ENCODE assay signal across 8 cellular contexts in the genomic region with DNA sequence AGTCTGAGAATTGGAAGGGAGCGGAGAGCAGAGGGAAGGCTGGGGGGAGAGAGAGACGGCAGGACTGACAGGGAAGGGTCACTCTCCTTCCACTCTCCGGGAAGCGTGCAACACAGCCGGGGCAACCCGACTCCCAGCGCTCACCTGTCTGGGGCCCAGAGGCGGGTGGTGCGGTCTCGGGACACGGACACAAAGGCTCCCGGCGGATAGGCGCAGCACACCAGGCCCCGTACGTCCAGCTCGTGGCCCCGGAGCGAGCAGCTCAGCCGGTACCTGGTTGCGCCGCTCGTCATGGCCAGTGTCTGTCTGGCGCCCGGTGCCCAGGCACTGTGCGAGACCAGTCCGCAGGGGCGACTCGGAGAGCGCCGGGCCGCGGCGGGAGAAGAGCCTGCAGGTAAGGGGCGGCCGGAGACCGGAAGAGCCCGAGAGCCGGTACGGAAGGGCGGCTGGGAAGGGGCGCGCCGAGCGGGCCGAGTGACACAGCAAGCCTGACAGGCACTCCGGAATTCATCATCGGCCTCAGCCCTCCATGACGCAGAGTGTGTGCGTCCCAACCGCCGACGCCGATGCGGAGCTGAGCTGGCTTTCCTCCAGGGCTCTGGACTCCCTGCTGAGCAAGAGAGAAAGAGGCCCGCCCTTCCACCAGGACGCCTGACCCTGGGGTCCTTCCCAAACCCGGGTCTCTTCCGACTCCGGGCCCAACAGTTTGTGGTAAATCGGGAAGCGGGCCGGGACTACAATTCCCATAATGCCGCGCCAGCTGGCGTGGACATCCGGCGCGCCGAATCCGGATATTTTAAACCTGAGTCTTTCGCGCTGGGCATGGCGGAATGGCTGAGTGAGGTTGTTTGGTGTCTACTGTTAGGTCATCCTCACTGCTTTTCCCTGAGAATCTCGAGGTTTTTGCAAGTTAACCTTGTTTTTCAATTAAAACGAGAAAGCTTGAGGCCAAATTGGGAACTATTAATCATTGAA. TPM values are rescaled to one million over a fixed set of nuclear protein-coding genes. Genes with fewer than 3 reads are reported as not detected.
DNase-seq lines count a peak whose midpoint lies in the region; ATAC-seq and TF ChIP-seq lines count a peak whose summit lies in the region.

A gene (minus strand): TSS at position 490 of the 975 bp plus-strand sequence. CDS start 197 bp downstream, at position 293.

- H3K9me3 Mint-ChIP-seq in activated T-helper 17 cell treated with anti-CD3 and anti-CD28 coated beads, Interleukin-2, amount 50 U/mL, for 72 hours: no peaks in the 10 kb centered on the region
- H3K9me3 Mint-ChIP-seq in natural killer cell: no peaks in the 10 kb centered on the region

- peak; percentile 99 for ATAC-seq in GM21717 (IDR thresholded peaks at IDR 0.05; ENCODE audit: unreplicated experiment)
- peak; percentile 99 for ATAC-seq in activated T-helper 17 cell treated with anti-CD3 and anti-CD28 coated beads, Interleukin-2, amount 50 U/mL, for 72 hours (replicated peaks)
- ATAC-seq in natural killer cell: peak; percentile 93 to 97 (median 95)

- peaks cover 22% of the 10 kb centered on the region for H3K4me1 Mint-ChIP-seq in activated T-helper 17 cell treated with anti-CD3 and anti-CD28 coated beads, Interleukin-2, amount 50 U/mL, for 72 hours
- peaks cover 36 to 41% of the 10 kb centered on the region in 2 donors for H3K4me1 Mint-ChIP-seq in natural killer cell

- peak; percentile 76 for DNase-seq in DMS53 treated with DMSO at 0.1 percent for 48 hours (lab: John Stamatoyannopoulos, UW; ENCODE audit: unreplicated experiment)
- DNase-seq in KBM-7: peak; percentile 94
- DNase-seq in RPMI7951 (ENCODE audit: low read depth): peak; percentile 86
- peak; percentile 92 for DNase-seq in fibroblast of mammary gland (ENCODE audit: low read depth)
- DNase-seq in natural killer cell: peak; percentile 87
- peak; percentile 88 for DNase-seq in stimulated activated naive CD4-positive, alpha-beta T cell treated with Interleukin-2 at 50 U/mL for 16 hours (lab: John Stamatoyannopoulos, UW)

- intact Hi-C loops in natural killer cell (cut with micrococcal nuclease): loop anchor here (1.0 kb wide), 2 partner anchors 9 to 55 kb away; a partner anchor contains a TSS

- peaks cover 4% of the 10 kb centered on the region for H3K27me3 Mint-ChIP-seq in activated T-helper 17 cell treated with anti-CD3 and anti-CD28 coated beads, Interleukin-2, amount 50 U/mL, for 72 hours
- H3K27me3 Mint-ChIP-seq in natural killer cell (ENCODE audit: low read depth in 2 of 2): peaks cover 0 to 7% of the 10 kb centered on the region in 2 donors

- TF ChIP-seq CTCF in fibroblast of mammary gland (conservative IDR thresholded peaks at IDR 0.05; ENCODE audit: control insufficient read depth, insufficient read depth, low read depth, low read length) (no peak), natural killer cell (IDR thresholded peaks at IDR 0.05) (no peak)

- peak within 1 kb of the TSS; percentile 96 for H3K4me3 ChIP-seq in fibroblast of mammary gland (ENCODE audit: control insufficient read depth, low read depth, low read length)

- peaks cover 26% of the 10 kb centered on the region for H3K36me3 Mint-ChIP-seq in activated T-helper 17 cell treated with anti-CD3 and anti-CD28 coated beads, Interleukin-2, amount 50 U/mL, for 72 hours (ENCODE audit: low read depth)
- no peaks in the 10 kb centered on the region for H3K36me3 Mint-ChIP-seq in natural killer cell

- peak within 1 kb of the TSS; percentile 83 for H3K4me3 Mint-ChIP-seq in activated T-helper 17 cell treated with anti-CD3 and anti-CD28 coated beads, Interleukin-2, amount 50 U/mL, for 72 hours
- peak within 1 kb of the TSS; percentile 97 for H3K4me3 Mint-ChIP-seq in natural killer cell

- in situ Hi-C loops in KBM-7 (cut with MboI; ENCODE audit: low pct_unique_long_range_greater_than_20kb, low sequenced_read_pairs): no loop called here

- H3K27ac Mint-ChIP-seq in activated T-helper 17 cell treated with anti-CD3 and anti-CD28 coated beads, Interleukin-2, amount 50 U/mL, for 72 hours: peak within 1 kb of the TSS; percentile 99
- H3K27ac Mint-ChIP-seq in natural killer cell: peak within 1 kb of the TSS; percentile 99 to 100

RNA-seq across cellular contexts. Expression of the gene that starts here (rescaled TPM):
- total RNA-seq in RPMI7951 (2014; rRNA removed; shearing (Covaris generic)): 18.1 and 22.6 TPM in 2 replicates
- total RNA-seq in activated T-helper 17 cell treated with anti-CD3 and anti-CD28 coated beads, Interleukin-2, amount 50 U/mL, for 72 hours: 10 to 100 TPM; 23.7 to 39.8 TPM
- 10 to 100 TPM; 38.1 to 51.2 (median 45.5) TPM for total RNA-seq in natural killer cell

Comparison
In these comparisons a context has a peak if more than half of its experiments do, and no peak if none do; other contexts are left out.
1. Peak in every context shown above with its lines: DNase-seq, ATAC-seq and H3K4me3 ChIP-seq.